Comparison of ENCODE assay signal across 12 cellular contexts in the genomic region with DNA sequence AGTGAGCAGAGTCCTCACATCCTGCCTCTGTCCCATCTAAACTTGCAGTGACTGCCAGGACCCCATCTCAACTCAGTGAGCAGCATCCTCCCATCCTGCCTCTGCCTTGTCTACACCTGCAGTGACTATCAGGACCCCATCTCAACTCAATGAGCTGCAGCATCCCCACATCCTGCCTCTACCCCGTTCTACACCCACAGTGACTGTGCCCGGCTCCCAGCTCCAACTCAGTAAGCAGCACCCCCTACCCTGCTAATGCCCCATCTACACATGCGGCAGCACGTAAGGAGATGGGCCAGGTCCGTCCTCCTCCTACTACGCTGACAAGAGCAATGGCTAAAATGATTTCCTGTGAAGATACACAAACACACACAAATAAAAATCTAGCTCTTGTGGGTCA.
DNase-seq lines count a peak whose midpoint lies in the region; ATAC-seq and TF ChIP-seq lines count a peak whose summit lies in the region.
"Had no signal": no experiment of that assay in that cellular context is flagged by ENCODE, and none has a peak within 500 bp of the region (broad histone marks: within the 10 kb centered on the region; RNA-seq: fewer than 3 reads in every experiment).

No MANE protein-coding gene starts in this region.

- H2AFZ ChIP-seq in IMR-90 (replicated peaks; ENCODE audit: low read length, poor library complexity) (no peak overlapping the region), neuronal stem cell (ENCODE audit: low read length) (no peak overlapping the region)

- no peak overlapping the region for H2BK15ac ChIP-seq in IMR-90 (ENCODE audit: low read depth, low read length)
- no peak overlapping the region for H2BK15ac ChIP-seq in neuronal stem cell (ENCODE audit: low read length)

- H3K27ac ChIP-seq in IMR-90 (ENCODE audit: insufficient read depth, low read length): no peak overlapping the region
- peak overlapping the region; percentile 22 to 92 for H3K27ac ChIP-seq in coronary artery
- H3K27ac ChIP-seq in neuronal stem cell (replicated peaks; ENCODE audit: low read length): no peak overlapping the region
- H3K27ac ChIP-seq in spleen: peak overlapping the region in 1 of 8 donors; percentile 6
- H3K27ac ChIP-seq: BLaER1 had no signal

- no peaks in the 10 kb centered on the region for H3K9me3 ChIP-seq in IMR-90 (ENCODE audit: control insufficient read depth, insufficient read depth, low read length)
- H3K9me3 ChIP-seq in neuronal stem cell (replicated peaks in 1 of 2; ENCODE audit: control insufficient read depth in 2 of 2, insufficient read depth in 1 of 2, low read depth in 1 of 2, low read length in 2 of 2): peaks cover 0 to 3% of the 10 kb centered on the region in 2 donors
- no peaks in the 10 kb centered on the region for H3K9me3 ChIP-seq in spleen
- H3K9me3 ChIP-seq: BLaER1 had no signal

- H2BK5ac ChIP-seq in IMR-90 (ENCODE audit: low read depth, low read length, poor library complexity, severe bottlenecking) (no peak overlapping the region), neuronal stem cell (ENCODE audit: low read length) (no peak overlapping the region)

- TF ChIP-seq CTCF in IMR-90 (conservative IDR thresholded peaks at IDR 0.05; ENCODE audit: low read depth, low read length): no peak
- no peak for TF ChIP-seq CTCF in coronary artery (IDR thresholded peaks at IDR 0.05)
- TF ChIP-seq CTCF in spleen (IDR thresholded peaks at IDR 0.05 in 8 of 11, conservative IDR thresholded peaks at IDR 0.05 in 3 of 11): no peak

- intact Hi-C loops in IMR-90 (cut with micrococcal nuclease): no loop called here
- intact Hi-C loops in spleen (cut with DNase I; ENCODE audit: low total_unique reads): no loop called here

- no peak overlapping the region for H2BK12ac ChIP-seq in neuronal stem cell (ENCODE audit: low read length)

- H4K20me1 ChIP-seq in IMR-90 (ENCODE audit: insufficient read depth, low read length): peaks cover 65% of the 10 kb centered on the region

- POLR2A ChIA-PET in IMR-90 (lab: Charles Lee; ENCODE audit: unreplicated experiment): no interaction called here

- H3K4me1 ChIP-seq in IMR-90 (ENCODE audit: control insufficient read depth, insufficient read depth, low read length) (peaks cover 37% of the 10 kb centered on the region), neuronal stem cell (ENCODE audit: control insufficient read depth in 2 of 2, insufficient read depth in 1 of 2, low read depth in 1 of 2, low read length in 2 of 2) (peaks cover 5 to 12% of the 10 kb centered on the region in 2 donors), spleen (peaks cover 0 to 84% (median 18%) of the 10 kb centered on the region in 6 donors)

- peaks cover 23% of the 10 kb centered on the region for H3K36me3 ChIP-seq in IMR-90 (ENCODE audit: control insufficient read depth, insufficient read depth, low read length)
- H3K36me3 ChIP-seq in neuronal stem cell (replicated peaks in 1 of 2; ENCODE audit: control insufficient read depth in 2 of 2, insufficient read depth in 2 of 2, low read length in 2 of 2): peaks cover 0 to 21% of the 10 kb centered on the region in 2 donors
- H3K36me3 ChIP-seq in spleen: peaks cover 0 to 59% (median 2%) of the 10 kb centered on the region in 6 donors

- CTCF ChIA-PET in IMR-90 (lab: Yijun Ruan, JAX): no interaction called here

- in situ Hi-C loops in IMR-90 (cut with MboI; ENCODE audit: low sequenced_read_pairs): no loop called here

- H3K4ac ChIP-seq in IMR-90 (ENCODE audit: low read depth, low read length): peak overlapping the region; percentile 47
- H3K4ac ChIP-seq in neuronal stem cell (ENCODE audit: low read length): no peak overlapping the region

- H3K4me3 ChIP-seq in IMR-90 (ENCODE audit: insufficient read depth, low read depth, low read length): no peak overlapping the region
- H3K4me3 ChIP-seq in coronary artery: no peak overlapping the region
- H3K4me3 ChIP-seq in neuronal stem cell (ENCODE audit: low read length in 2 of 2): no peak overlapping the region
- H3K4me3 ChIP-seq in spleen: no peak overlapping the region
- H3K4me3 ChIP-seq: BLaER1 had no signal

- dilution Hi-C loops in IMR-90 (cut with HindIII; ENCODE audit: low sequenced_read_pairs, unreplicated experiment): no loop called here

- H2BK120ac ChIP-seq in IMR-90 (ENCODE audit: low read depth, low read length): no peak overlapping the region
- H2BK120ac ChIP-seq in neuronal stem cell (ENCODE audit: low read depth, low read length): no peak overlapping the region

- ATAC-seq in IMR-90 (ENCODE audit: low read depth) (no peak), HG03354 (IDR thresholded peaks at IDR 0.05; ENCODE audit: poor library complexity, severe bottlenecking, unreplicated experiment) (no peak)

- H3K9ac ChIP-seq in IMR-90 (ENCODE audit: low read depth, low read length) (no peak overlapping the region), neuronal stem cell (ENCODE audit: low read depth, low read length, poor library complexity) (peak overlapping the region; percentile 24)
- H3K9ac ChIP-seq: BLaER1 had no signal

- H4K91ac ChIP-seq in IMR-90 (ENCODE audit: insufficient read depth, low read depth, low read length) (0 out of 2 replicates have a peak overlapping the region, but pooled peaks have one; percentile 13), neuronal stem cell (ENCODE audit: low read depth, low read length, poor library complexity) (no peak overlapping the region)

- H4K8ac ChIP-seq in IMR-90 (ENCODE audit: low read depth in 2 of 2, low read length in 2 of 2) (no peak overlapping the region), neuronal stem cell (ENCODE audit: low read depth, low read length) (no peak overlapping the region)

- no CpG with 5 or more reads among the region's 6 CpGs for WGBS in IMR-90 (ENCODE audit: extremely low coverage in 2 of 2, insufficient read length in 1 of 2), 2 experiments
- WGBS in neuronal stem cell (ENCODE audit: extremely low coverage in 2 of 2, insufficient read length in 2 of 2, insufficient replicate concordance in 1 of 2), 2 donors: no CpG with 5 or more reads among the region's 6 CpGs
- WGBS in spleen, 5 donors: 84 to 93% (median 87%) methylated on average over 6 of the region's 6 CpGs

- BruUV-seq in IMR-90 (replicated peaks; lab: Mats Ljungman, UMichigan): no TSS peak

- DNase-seq in IMR-90 (no peak), coronary artery (ENCODE audit: low spot score) (no peak), neuronal stem cell (ENCODE audit: low spot score) (no peak), spleen (peak; percentile 54), NCI-H2227 treated with DMSO at 0.1 percent for 48 hours (lab: John Stamatoyannopoulos, UW) (no peak)
- no peak for DNase-seq in activated CD4-positive, alpha-beta T cell treated with anti-CD3 and anti-CD28 coated beads for 1 hour
- DNase-seq: 8988T; CD4-positive, alpha-beta memory T cell; DMS79; H9 had no signal

- peaks cover 46 to 89% of the 10 kb centered on the region in 2 experiments for H3K79me1 ChIP-seq in IMR-90 (ENCODE audit: low read depth in 1 of 2, low read length in 2 of 2)
- peaks cover 24% of the 10 kb centered on the region for H3K79me1 ChIP-seq in neuronal stem cell (ENCODE audit: low read depth, low read length)

- no peak for TF ChIP-seq RAD21 in IMR-90 (IDR thresholded peaks at IDR 0.05; ENCODE audit: low read length)

- peaks cover 58% of the 10 kb centered on the region for H3K9me1 ChIP-seq in IMR-90 (ENCODE audit: insufficient read depth, low read length)

- H2AK9ac ChIP-seq in IMR-90 (replicated peaks; ENCODE audit: low read depth, low read length, poor library complexity): peak overlapping the region; percentile 33

- H3K4me2 ChIP-seq in IMR-90 (ENCODE audit: low read depth, low read length): no peak overlapping the region
- H3K4me2 ChIP-seq in neuronal stem cell (ENCODE audit: insufficient read depth, low read length, poor library complexity, severe bottlenecking): no peak overlapping the region

- peak overlapping the region; percentile 21; the same call in 1 of the 2 replicates for H3K14ac ChIP-seq in IMR-90 (replicated peaks; ENCODE audit: low read depth, low read length)
- H3K14ac ChIP-seq in neuronal stem cell (ENCODE audit: low read length): no peak overlapping the region

- H3K27me3 ChIP-seq in IMR-90 (ENCODE audit: control insufficient read depth, insufficient read depth, low read length) (no peaks in the 10 kb centered on the region), neuronal stem cell (ENCODE audit: control insufficient read depth in 3 of 3, insufficient read depth in 3 of 3, low read depth in 1 of 3, low read length in 3 of 3) (no peaks in the 10 kb centered on the region), spleen (replicated peaks in 1 of 7) (no peaks in the 10 kb centered on the region)
- H3K27me3 ChIP-seq: BLaER1 had no signal

- no peak overlapping the region for H2BK20ac ChIP-seq in IMR-90 (ENCODE audit: low read depth, low read length)

- TF ChIP-seq POLR2A in IMR-90 (IDR thresholded peaks at IDR 0.05; ENCODE audit: low read depth, low read length) (no peak), spleen (IDR thresholded peaks at IDR 0.05) (no peak)

- peak overlapping the region; percentile 57; the same call in 1 of the 2 replicates for H2AK5ac ChIP-seq in IMR-90 (ENCODE audit: low read depth, low read length)
- no peak overlapping the region for H2AK5ac ChIP-seq in neuronal stem cell (ENCODE audit: low read depth, low read length)

- no peak overlapping the region for H4K5ac ChIP-seq in IMR-90 (ENCODE audit: low read depth, low read length)

- H3K23ac ChIP-seq in IMR-90 (ENCODE audit: low read depth, low read length) (no peak overlapping the region), neuronal stem cell (ENCODE audit: low read depth, low read length, poor library complexity) (peak overlapping the region; percentile 16)

- H3K56ac ChIP-seq in IMR-90 (ENCODE audit: extremely low read depth, insufficient read depth, low read length): no peak overlapping the region

- H3K18ac ChIP-seq in IMR-90 (ENCODE audit: low read depth, low read length) (no peak overlapping the region), neuronal stem cell (ENCODE audit: low read length) (peak overlapping the region; percentile 16)

TF ChIP-seq in IMR-90, 13 proteins besides CTCF, POLR2A, EP300 and RAD21 (continues in another document):
- no peak for TF ChIP-seq CEBPB (IDR thresholded peaks at IDR 0.05; ENCODE audit: low read depth, low read length)
- no peak for TF ChIP-seq CHD1 (IDR thresholded peaks at IDR 0.05; ENCODE audit: low read depth, low read length)
- no peak for TF ChIP-seq BHLHE40 (IDR thresholded peaks at IDR 0.05; ENCODE audit: low read depth, low read length)
- TF ChIP-seq, protein P1, sequence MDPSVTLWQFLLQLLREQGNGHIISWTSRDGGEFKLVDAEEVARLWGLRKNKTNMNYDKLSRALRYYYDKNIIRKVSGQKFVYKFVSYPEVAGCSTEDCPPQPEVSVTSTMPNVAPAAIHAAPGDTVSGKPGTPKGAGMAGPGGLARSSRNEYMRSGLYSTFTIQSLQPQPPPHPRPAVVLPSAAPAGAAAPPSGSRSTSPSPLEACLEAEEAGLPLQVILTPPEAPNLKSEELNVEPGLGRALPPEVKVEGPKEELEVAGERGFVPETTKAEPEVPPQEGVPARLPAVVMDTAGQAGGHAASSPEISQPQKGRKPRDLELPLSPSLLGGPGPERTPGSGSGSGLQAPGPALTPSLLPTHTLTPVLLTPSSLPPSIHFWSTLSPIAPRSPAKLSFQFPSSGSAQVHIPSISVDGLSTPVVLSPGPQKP (IDR thresholded peaks at IDR 0.05; ENCODE audit: borderline replicate concordance, low read depth, low read length): no peak
- no peak for TF ChIP-seq MXI1 (IDR thresholded peaks at IDR 0.05; ENCODE audit: borderline replicate concordance, low read depth, low read length)

Comparison
In these comparisons a context has a peak if more than half of its experiments do, and no peak if none do; other contexts are left out.
1. H3K27ac ChIP-seq: peak in coronary artery (2 of 2); none in IMR-90 (single experiment) and neuronal stem cell (single experiment).